In the genomic region with DNA sequence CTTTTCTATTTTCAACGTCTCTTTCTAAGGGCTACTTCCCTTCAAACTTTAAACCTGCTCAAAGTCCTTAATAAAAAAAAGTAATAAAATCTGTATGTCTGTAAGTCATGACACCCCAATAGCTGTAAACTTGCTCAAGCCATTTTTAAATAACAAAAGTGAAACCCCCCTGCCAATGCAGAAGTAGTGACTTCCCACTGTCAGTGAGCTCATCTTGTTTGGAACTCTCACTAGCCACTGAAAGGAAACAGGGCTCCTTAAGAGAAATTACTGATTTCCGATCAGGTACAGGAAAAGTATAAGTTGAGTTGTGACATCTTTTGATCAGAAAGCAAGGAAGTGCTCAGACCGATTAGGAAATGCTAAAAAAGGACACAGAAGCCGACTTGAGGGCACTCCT, we compare ENCODE assay signal across 1 cellular context.
TF ChIP-seq lines count a peak whose summit lies in the region.

No MANE protein-coding gene starts in this region.

TF ChIP-seq in GM12878, 131 proteins besides CTCF, POLR2A, EP300 and RAD21 (continued from another document):
- TF ChIP-seq, protein P1, sequence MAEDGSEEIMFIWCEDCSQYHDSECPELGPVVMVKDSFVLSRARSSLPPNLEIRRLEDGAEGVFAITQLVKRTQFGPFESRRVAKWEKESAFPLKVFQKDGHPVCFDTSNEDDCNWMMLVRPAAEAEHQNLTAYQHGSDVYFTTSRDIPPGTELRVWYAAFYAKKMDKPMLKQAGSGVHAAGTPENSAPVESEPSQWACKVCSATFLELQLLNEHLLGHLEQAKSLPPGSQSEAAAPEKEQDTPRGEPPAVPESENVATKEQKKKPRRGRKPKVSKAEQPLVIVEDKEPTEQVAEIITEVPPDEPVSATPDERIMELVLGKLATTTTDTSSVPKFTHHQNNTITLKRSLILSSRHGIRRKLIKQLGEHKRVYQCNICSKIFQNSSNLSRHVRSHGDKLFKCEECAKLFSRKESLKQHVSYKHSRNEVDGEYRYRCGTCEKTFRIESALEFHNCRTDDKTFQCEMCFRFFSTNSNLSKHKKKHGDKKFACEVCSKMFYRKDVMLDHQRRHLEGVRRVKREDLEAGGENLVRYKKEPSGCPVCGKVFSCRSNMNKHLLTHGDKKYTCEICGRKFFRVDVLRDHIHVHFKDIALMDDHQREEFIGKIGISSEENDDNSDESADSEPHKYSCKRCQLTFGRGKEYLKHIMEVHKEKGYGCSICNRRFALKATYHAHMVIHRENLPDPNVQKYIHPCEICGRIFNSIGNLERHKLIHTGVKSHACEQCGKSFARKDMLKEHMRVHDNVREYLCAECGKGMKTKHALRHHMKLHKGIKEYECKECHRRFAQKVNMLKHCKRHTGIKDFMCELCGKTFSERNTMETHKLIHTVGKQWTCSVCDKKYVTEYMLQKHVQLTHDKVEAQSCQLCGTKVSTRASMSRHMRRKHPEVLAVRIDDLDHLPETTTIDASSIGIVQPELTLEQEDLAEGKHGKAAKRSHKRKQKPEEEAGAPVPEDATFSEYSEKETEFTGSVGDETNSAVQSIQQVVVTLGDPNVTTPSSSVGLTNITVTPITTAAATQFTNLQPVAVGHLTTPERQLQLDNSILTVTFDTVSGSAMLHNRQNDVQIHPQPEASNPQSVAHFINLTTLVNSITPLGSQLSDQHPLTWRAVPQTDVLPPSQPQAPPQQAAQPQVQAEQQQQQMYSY (CRISPR knock-in tag; IDR thresholded peaks at IDR 0.05): no peak
- TF ChIP-seq SUZ12 (IDR thresholded peaks at IDR 0.05; ENCODE audit: unreplicated experiment) (no peak), POLR2AphosphoS5 (IDR thresholded peaks at IDR 0.05; ENCODE audit: low read length) (no peak), CREM (IDR thresholded peaks at IDR 0.05; ENCODE audit: low read depth) (no peak), EGR1 (IDR thresholded peaks at IDR 0.05; ENCODE audit: borderline replicate concordance in 1 of 2, low read depth in 2 of 2, low read length in 2 of 2) (no peak), SPI1 (IDR thresholded peaks at IDR 0.05; ENCODE audit: borderline replicate concordance, insufficient read depth, low read depth, low read length) (no peak), CEBPB (IDR thresholded peaks at IDR 0.05; ENCODE audit: borderline replicate concordance in 1 of 2, low read depth in 2 of 2, low read length in 2 of 2) (no peak), TCF12 (IDR thresholded peaks at IDR 0.05; ENCODE audit: low read depth, low read length) (no peak), RCOR1 (conservative IDR thresholded peaks at IDR 0.05; ENCODE audit: low read depth, low read length) (no peak), PAX8 (IDR thresholded peaks at IDR 0.05) (no peak), ATF7 (IDR thresholded peaks at IDR 0.05; ENCODE audit: low read depth) (peak; percentile 45; the same call in 1 of the 2 replicates), IKZF2 (IDR thresholded peaks at IDR 0.05) (peak; percentile 11 to 12; a peak in 1 of 4 replicates), JUNB (IDR thresholded peaks at IDR 0.05) (peak; percentile 14; the same call in 1 of the 2 replicates), LARP7 (IDR thresholded peaks at IDR 0.05) (no peak), NBN (IDR thresholded peaks at IDR 0.05) (no peak), SMARCA5 (IDR thresholded peaks at IDR 0.05) (no peak), NR2F1 (conservative IDR thresholded peaks at IDR 0.05) (no peak), SUPT20H (IDR thresholded peaks at IDR 0.05; ENCODE audit: borderline replicate concordance, control insufficient read depth, low read depth, low read length) (no peak), KDM1A (IDR thresholded peaks at IDR 0.05; ENCODE audit: borderline replicate concordance) (no peak), TAF1 (IDR thresholded peaks at IDR 0.05; ENCODE audit: borderline replicate concordance, low read depth, low read length) (no peak), ZNF384 (IDR thresholded peaks at IDR 0.05; ENCODE audit: borderline replicate concordance, low read depth, low read length) (no peak), FOXM1 (IDR thresholded peaks at IDR 0.05; ENCODE audit: low read depth, low read length) (no peak), EED (IDR thresholded peaks at IDR 0.05; ENCODE audit: low read depth) (0 out of 2 replicates have a peak, but pooled peaks have one; percentile 19), ETV6 (conservative IDR thresholded peaks at IDR 0.05 in 1 of 2, IDR thresholded peaks at IDR 0.05 in 1 of 2; ENCODE audit: borderline replicate concordance in 1 of 2, low read depth in 1 of 2) (peak in 1 of 2 experiments; percentile 63; a peak in 1 of 4 replicates)
- TF ChIP-seq, protein P2, sequence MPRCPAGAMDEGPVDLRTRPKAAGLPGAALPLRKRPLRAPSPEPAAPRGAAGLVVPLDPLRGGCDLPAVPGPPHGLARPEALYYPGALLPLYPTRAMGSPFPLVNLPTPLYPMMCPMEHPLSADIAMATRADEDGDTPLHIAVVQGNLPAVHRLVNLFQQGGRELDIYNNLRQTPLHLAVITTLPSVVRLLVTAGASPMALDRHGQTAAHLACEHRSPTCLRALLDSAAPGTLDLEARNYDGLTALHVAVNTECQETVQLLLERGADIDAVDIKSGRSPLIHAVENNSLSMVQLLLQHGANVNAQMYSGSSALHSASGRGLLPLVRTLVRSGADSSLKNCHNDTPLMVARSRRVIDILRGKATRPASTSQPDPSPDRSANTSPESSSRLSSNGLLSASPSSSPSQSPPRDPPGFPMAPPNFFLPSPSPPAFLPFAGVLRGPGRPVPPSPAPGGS (IDR thresholded peaks at IDR 0.05; ENCODE audit: borderline replicate concordance, insufficient read depth, low read depth, low read length, poor library complexity, severe bottlenecking): no peak
- TF ChIP-seq, protein P3, sequence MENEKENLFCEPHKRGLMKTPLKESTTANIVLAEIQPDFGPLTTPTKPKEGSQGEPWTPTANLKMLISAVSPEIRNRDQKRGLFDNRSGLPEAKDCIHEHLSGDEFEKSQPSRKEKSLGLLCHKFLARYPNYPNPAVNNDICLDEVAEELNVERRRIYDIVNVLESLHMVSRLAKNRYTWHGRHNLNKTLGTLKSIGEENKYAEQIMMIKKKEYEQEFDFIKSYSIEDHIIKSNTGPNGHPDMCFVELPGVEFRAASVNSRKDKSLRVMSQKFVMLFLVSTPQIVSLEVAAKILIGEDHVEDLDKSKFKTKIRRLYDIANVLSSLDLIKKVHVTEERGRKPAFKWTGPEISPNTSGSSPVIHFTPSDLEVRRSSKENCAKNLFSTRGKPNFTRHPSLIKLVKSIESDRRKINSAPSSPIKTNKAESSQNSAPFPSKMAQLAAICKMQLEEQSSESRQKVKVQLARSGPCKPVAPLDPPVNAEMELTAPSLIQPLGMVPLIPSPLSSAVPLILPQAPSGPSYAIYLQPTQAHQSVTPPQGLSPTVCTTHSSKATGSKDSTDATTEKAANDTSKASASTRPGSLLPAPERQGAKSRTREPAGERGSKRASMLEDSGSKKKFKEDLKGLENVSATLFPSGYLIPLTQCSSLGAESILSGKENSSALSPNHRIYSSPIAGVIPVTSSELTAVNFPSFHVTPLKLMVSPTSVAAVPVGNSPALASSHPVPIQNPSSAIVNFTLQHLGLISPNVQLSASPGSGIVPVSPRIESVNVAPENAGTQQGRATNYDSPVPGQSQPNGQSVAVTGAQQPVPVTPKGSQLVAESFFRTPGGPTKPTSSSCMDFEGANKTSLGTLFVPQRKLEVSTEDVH (IDR thresholded peaks at IDR 0.05; ENCODE audit: low read depth, partially characterized antibody): no peak
- TF ChIP-seq, protein P4, sequence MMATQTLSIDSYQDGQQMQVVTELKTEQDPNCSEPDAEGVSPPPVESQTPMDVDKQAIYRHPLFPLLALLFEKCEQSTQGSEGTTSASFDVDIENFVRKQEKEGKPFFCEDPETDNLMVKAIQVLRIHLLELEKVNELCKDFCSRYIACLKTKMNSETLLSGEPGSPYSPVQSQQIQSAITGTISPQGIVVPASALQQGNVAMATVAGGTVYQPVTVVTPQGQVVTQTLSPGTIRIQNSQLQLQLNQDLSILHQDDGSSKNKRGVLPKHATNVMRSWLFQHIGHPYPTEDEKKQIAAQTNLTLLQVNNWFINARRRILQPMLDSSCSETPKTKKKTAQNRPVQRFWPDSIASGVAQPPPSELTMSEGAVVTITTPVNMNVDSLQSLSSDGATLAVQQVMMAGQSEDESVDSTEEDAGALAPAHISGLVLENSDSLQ (IDR thresholded peaks at IDR 0.05): no peak
- TF ChIP-seq, protein P5, sequence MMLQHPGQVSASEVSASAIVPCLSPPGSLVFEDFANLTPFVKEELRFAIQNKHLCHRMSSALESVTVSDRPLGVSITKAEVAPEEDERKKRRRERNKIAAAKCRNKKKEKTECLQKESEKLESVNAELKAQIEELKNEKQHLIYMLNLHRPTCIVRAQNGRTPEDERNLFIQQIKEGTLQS (IDR thresholded peaks at IDR 0.05; ENCODE audit: borderline replicate concordance, extremely low read depth, low read depth, low read length): no peak
- TF ChIP-seq, protein P6, sequence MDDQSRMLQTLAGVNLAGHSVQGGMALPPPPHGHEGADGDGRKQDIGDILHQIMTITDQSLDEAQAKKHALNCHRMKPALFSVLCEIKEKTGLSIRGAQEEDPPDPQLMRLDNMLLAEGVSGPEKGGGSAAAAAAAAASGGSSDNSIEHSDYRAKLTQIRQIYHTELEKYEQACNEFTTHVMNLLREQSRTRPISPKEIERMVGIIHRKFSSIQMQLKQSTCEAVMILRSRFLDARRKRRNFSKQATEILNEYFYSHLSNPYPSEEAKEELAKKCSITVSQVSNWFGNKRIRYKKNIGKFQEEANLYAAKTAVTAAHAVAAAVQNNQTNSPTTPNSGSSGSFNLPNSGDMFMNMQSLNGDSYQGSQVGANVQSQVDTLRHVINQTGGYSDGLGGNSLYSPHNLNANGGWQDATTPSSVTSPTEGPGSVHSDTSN (IDR thresholded peaks at IDR 0.05; ENCODE audit: insufficient replicate concordance, low read depth, low read length): no peak
- TF ChIP-seq, protein P7, sequence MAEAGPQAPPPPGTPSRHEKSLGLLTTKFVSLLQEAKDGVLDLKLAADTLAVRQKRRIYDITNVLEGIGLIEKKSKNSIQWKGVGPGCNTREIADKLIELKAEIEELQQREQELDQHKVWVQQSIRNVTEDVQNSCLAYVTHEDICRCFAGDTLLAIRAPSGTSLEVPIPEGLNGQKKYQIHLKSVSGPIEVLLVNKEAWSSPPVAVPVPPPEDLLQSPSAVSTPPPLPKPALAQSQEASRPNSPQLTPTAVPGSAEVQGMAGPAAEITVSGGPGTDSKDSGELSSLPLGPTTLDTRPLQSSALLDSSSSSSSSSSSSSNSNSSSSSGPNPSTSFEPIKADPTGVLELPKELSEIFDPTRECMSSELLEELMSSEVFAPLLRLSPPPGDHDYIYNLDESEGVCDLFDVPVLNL (IDR thresholded peaks at IDR 0.05; ENCODE audit: low read depth, low read length): no peak
- TF ChIP-seq, protein P8, sequence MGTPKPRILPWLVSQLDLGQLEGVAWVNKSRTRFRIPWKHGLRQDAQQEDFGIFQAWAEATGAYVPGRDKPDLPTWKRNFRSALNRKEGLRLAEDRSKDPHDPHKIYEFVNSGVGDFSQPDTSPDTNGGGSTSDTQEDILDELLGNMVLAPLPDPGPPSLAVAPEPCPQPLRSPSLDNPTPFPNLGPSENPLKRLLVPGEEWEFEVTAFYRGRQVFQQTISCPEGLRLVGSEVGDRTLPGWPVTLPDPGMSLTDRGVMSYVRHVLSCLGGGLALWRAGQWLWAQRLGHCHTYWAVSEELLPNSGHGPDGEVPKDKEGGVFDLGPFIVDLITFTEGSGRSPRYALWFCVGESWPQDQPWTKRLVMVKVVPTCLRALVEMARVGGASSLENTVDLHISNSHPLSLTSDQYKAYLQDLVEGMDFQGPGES (IDR thresholded peaks at IDR 0.05): no peak
- TF ChIP-seq, protein P9, sequence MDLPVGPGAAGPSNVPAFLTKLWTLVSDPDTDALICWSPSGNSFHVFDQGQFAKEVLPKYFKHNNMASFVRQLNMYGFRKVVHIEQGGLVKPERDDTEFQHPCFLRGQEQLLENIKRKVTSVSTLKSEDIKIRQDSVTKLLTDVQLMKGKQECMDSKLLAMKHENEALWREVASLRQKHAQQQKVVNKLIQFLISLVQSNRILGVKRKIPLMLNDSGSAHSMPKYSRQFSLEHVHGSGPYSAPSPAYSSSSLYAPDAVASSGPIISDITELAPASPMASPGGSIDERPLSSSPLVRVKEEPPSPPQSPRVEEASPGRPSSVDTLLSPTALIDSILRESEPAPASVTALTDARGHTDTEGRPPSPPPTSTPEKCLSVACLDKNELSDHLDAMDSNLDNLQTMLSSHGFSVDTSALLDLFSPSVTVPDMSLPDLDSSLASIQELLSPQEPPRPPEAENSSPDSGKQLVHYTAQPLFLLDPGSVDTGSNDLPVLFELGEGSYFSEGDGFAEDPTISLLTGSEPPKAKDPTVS (IDR thresholded peaks at IDR 0.05; ENCODE audit: low read depth, low read length): no peak
